ENCODE assay signal across 18 cellular contexts in the genomic region with DNA sequence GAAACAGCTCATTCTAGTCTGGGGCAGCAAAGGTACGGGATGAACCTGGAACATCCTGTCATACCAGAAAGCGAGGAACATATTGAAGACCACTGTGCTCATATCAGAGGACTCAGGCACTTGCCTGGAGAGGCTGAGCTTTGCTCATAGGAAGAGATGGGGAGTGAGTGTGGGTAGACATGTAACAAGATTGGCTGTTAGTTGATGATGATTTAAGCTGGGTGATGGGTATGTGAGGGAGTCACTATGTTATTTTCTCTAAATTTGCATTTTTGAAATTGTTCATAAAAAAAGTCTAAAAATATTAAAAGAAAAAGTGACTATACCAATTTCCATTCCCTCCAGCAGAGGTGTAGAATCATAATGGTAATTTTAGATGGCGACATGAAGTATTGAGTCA. TPM values are rescaled to one million over a fixed set of nuclear protein-coding genes. Genes with fewer than 3 reads are reported as not detected.
DNase-seq lines count a peak whose midpoint lies in the region; ATAC-seq and TF ChIP-seq lines count a peak whose summit lies in the region.
"Had no signal": no experiment of that assay in that cellular context is flagged by ENCODE, and none has a peak within 500 bp of the region (broad histone marks: within the 10 kb centered on the region; RNA-seq: fewer than 3 reads in every experiment).

No MANE protein-coding gene starts in this region.

- H3K9ac ChIP-seq in BLaER1: no peak overlapping the region
- H3K9ac ChIP-seq: BLaER1 treated with 17β-estradiol and CSF1 and Interleukin-3, amounts not matched to agents 10 nM and 100 nM had no signal

- 0 out of 2 replicates have a peak overlapping the region, but pooled peaks have one; percentile 7 for H2AFZ ChIP-seq in GM23338

- peaks cover 51% of the 10 kb centered on the region for H3K4me1 ChIP-seq in BLaER1
- H3K4me1 ChIP-seq in GM23338 (ENCODE audit: insufficient read depth): no peaks in the 10 kb centered on the region
- H3K4me1 ChIP-seq in RWPE2 (ENCODE audit: insufficient read depth, poor library complexity, severe bottlenecking): peaks cover 53% of the 10 kb centered on the region
- no peaks in the 10 kb centered on the region for H3K4me1 ChIP-seq in tibial artery
- H3K4me1 ChIP-seq: BE2C, Caco-2 had no signal

- no peaks in the 10 kb centered on the region for H3K9me2 ChIP-seq in GM23338 (ENCODE audit: insufficient read depth)

- H3K27me3 ChIP-seq in BLaER1 (no peaks in the 10 kb centered on the region), GM23338 (ENCODE audit: insufficient read depth) (no peaks in the 10 kb centered on the region), RWPE2 (ENCODE audit: insufficient read depth, poor library complexity, severe bottlenecking) (no peaks in the 10 kb centered on the region), tibial artery (no peaks in the 10 kb centered on the region)
- H3K27me3 ChIP-seq: BE2C had no signal

- no peaks in the 10 kb centered on the region; the same call in 2 of the 3 replicates for H3K9me3 Mint-ChIP-seq in GM23338
- H3K9me3 Mint-ChIP-seq: CD4-positive, alpha-beta T cell; CD8-positive, alpha-beta T cell had no signal

- H3K36me3 Mint-ChIP-seq in GM23338 (ENCODE audit: low read depth) (no peaks in the 10 kb centered on the region), T-helper 17 cell (ENCODE audit: low read depth) (no peaks in the 10 kb centered on the region)
- H3K36me3 Mint-ChIP-seq: CD8-positive, alpha-beta T cell had no signal

- intact Hi-C loops in tibial artery (cut with DNase I; ENCODE audit: low total_unique reads): no loop called here

- H3K9me3 ChIP-seq in BLaER1: peaks cover 2% of the 10 kb centered on the region; the same call in 1 of the 2 replicates
- H3K9me3 ChIP-seq in RWPE2 (ENCODE audit: severe bottlenecking): peaks cover under 1% of the 10 kb centered on the region
- H3K9me3 ChIP-seq in tibial artery: no peaks in the 10 kb centered on the region
- H3K9me3 ChIP-seq in T-helper 17 cell (ENCODE audit: control insufficient read depth, low read length, poor library complexity, severe bottlenecking): no peaks in the 10 kb centered on the region
- H3K9me3 ChIP-seq: BE2C had no signal

- no peak for TF ChIP-seq CTCF in GM23338 (conservative IDR thresholded peaks at IDR 0.05; ENCODE audit: low read depth in 2 of 2)
- no peak for TF ChIP-seq CTCF in RWPE2 (IDR thresholded peaks at IDR 0.05; ENCODE audit: poor library complexity, severe bottlenecking)
- TF ChIP-seq CTCF in tibial artery (IDR thresholded peaks at IDR 0.05): no peak

- POLR2A ChIA-PET in HEK293T (lab: Yijun Ruan, JAX): no interaction called here

- no peak overlapping the region for H3K27ac Mint-ChIP-seq in GM23338
- no peak overlapping the region for H3K27ac Mint-ChIP-seq in T-helper 17 cell
- H3K27ac Mint-ChIP-seq: CD4-positive, alpha-beta T cell; CD8-positive, alpha-beta T cell had no signal

- H3K79me2 ChIP-seq in GM23338 (replicated peaks; ENCODE audit: insufficient read depth): no peaks in the 10 kb centered on the region

- ATAC-seq in GM23338 (no peak), RWPE2 (ENCODE audit: low read depth) (no peak), T-helper 17 cell (no peak)
- ATAC-seq: CD8-positive, alpha-beta T cell had no signal

- H3K4me3 Mint-ChIP-seq in GM23338 (no peak overlapping the region), T-helper 17 cell (no peak overlapping the region)
- H3K4me3 Mint-ChIP-seq: CD4-positive, alpha-beta T cell; CD8-positive, alpha-beta T cell had no signal

- H4K20me1 ChIP-seq in BLaER1 (peaks cover 5% of the 10 kb centered on the region; the same call in 1 of the 2 replicates), GM23338 (replicated peaks; ENCODE audit: insufficient read depth) (no peaks in the 10 kb centered on the region)

- H3K36me3 ChIP-seq in BLaER1 (no peaks in the 10 kb centered on the region), GM23338 (ENCODE audit: insufficient read depth) (no peaks in the 10 kb centered on the region), RWPE2 (ENCODE audit: low read depth) (no peaks in the 10 kb centered on the region), tibial artery (no peaks in the 10 kb centered on the region)
- H3K36me3 ChIP-seq: BE2C; BLaER1 treated with 17β-estradiol and CSF1 and Interleukin-3, amounts not matched to agents 10 nM and 100 nM had no signal

- CTCF ChIA-PET in HEK293T (lab: Yijun Ruan, JAX): no interaction called here

- 0 out of 2 replicates have a peak overlapping the region, but pooled peaks have one; percentile 76 for H3K4me2 ChIP-seq in BLaER1
- no peak overlapping the region for H3K4me2 ChIP-seq in GM23338

- DNase-seq in GM23338 (ENCODE audit: low spot score) (no peak), RWPE2 (ENCODE audit: low spot score) (no peak), putamen (ENCODE audit: low spot score) (peak; percentile 55), tibial artery (no peak), T-helper 17 cell (no peak), HEK293T (ENCODE audit: extremely low spot score) (no peak)
- DNase-seq: 8988T; ACHN; BE2C; Caco-2; Calu3; CD4-positive, alpha-beta T cell; CD8-positive, alpha-beta T cell; GF-D8 had no signal

- H3K4me3 ChIP-seq in BLaER1 (no peak overlapping the region), GM23338 (no peak overlapping the region), RWPE2 (ENCODE audit: severe bottlenecking) (no peak overlapping the region), tibial artery (no peak overlapping the region)
- H3K4me3 ChIP-seq: BLaER1 treated with 17β-estradiol and CSF1 and Interleukin-3, amounts not matched to agents 10 nM and 100 nM had no signal

- H3K4me1 Mint-ChIP-seq in GM23338 (peaks cover 7% of the 10 kb centered on the region), T-helper 17 cell (peaks cover 14% of the 10 kb centered on the region)

- no peak overlapping the region for H3K27ac ChIP-seq in BLaER1
- H3K27ac ChIP-seq in GM23338 (ENCODE audit: low read depth): no peak overlapping the region
- peak overlapping the region; percentile 96 for H3K27ac ChIP-seq in RWPE2 (ENCODE audit: poor library complexity, severe bottlenecking)
- H3K27ac ChIP-seq in tibial artery: no peak overlapping the region
- H3K27ac ChIP-seq: C4-2B had no signal

- H3F3A ChIP-seq in GM23338 (replicated peaks; ENCODE audit: low read depth): no peaks in the 10 kb centered on the region

- H3K27me3 Mint-ChIP-seq in GM23338 (ENCODE audit: insufficient read depth, low read depth, poor library complexity) (peaks cover 2% of the 10 kb centered on the region), T-helper 17 cell (peaks cover 7% of the 10 kb centered on the region)
- H3K27me3 Mint-ChIP-seq: CD4-positive, alpha-beta T cell had no signal

TF ChIP-seq in GM23338, 12 proteins besides CTCF, POLR2A, EP300 and RAD21 (continues in another document):
- TF ChIP-seq EZH2 (IDR thresholded peaks at IDR 0.05; ENCODE audit: low read depth, unreplicated experiment) (no peak), POLR2AphosphoS5 (IDR thresholded peaks at IDR 0.05; ENCODE audit: low read depth) (no peak), JUNB (IDR thresholded peaks at IDR 0.05; ENCODE audit: unreplicated experiment) (no peak)
- TF ChIP-seq, protein P1, sequence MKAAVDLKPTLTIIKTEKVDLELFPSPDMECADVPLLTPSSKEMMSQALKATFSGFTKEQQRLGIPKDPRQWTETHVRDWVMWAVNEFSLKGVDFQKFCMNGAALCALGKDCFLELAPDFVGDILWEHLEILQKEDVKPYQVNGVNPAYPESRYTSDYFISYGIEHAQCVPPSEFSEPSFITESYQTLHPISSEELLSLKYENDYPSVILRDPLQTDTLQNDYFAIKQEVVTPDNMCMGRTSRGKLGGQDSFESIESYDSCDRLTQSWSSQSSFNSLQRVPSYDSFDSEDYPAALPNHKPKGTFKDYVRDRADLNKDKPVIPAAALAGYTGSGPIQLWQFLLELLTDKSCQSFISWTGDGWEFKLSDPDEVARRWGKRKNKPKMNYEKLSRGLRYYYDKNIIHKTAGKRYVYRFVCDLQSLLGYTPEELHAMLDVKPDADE (IDR thresholded peaks at IDR 0.05): no peak

TF ChIP-seq in HEK293T, 16 proteins besides CTCF, POLR2A, EP300 and RAD21:
- no peak for TF ChIP-seq CTBP1 (IDR thresholded peaks at IDR 0.05; ENCODE audit: borderline replicate concordance)
- no peak for TF ChIP-seq NFRKB (IDR thresholded peaks at IDR 0.05)

RNA-seq across cellular contexts. Expression of gene BCL2L10, which starts 31.6 kb away (rescaled TPM):
- 1.6 and 3.3 TPM in 2 replicates for total RNA-seq in GM23338 (2014; rRNA removed; shearing (Covaris generic))
- polyA plus RNA-seq in GM23338 (2016; fragmentation: Nextera tagmentation; extraction: Ambion mirVana): 1.9 and 4.3 TPM in 2 replicates
- not detected for total RNA-seq in T-helper 17 cell
- total RNA-seq: A673, Calu3 had no signal
